In genomic region chr1:226187019-226187322, GRCh38 we compare ENCODE assay signal across 8 cellular contexts. TPM values are rescaled to one million over a fixed set of nuclear protein-coding genes. Genes with fewer than 3 reads are reported as not detected.
A peak's percentile ranks its signal among the peaks of the same experiment; 100 is the strongest.
DNase-seq lines count a peak whose midpoint lies in the region; ATAC-seq, FAIRE-seq and TF ChIP-seq lines count a peak whose summit lies in the region.

No MANE protein-coding gene starts in this region.

- peaks cover 37% of the 10 kb centered on the region for H4K20me1 ChIP-seq in hepatocyte (ENCODE audit: insufficient read depth, poor library complexity, severe bottlenecking)

- H3K4me3 Mint-ChIP-seq in activated CD4-positive, alpha-beta memory T cell treated with anti-CD3 and anti-CD28 coated beads for 36 hours, result peak overlapping the region; percentile 90

- peaks cover 12% of the 10 kb centered on the region for H3K36me3 Mint-ChIP-seq in activated CD4-positive, alpha-beta memory T cell treated with anti-CD3 and anti-CD28 coated beads for 36 hours

- no peak for ATAC-seq in GM21526 (IDR thresholded peaks at IDR 0.05; ENCODE audit: low FRiP score, unreplicated experiment)
- ATAC-seq in GM18909 (IDR thresholded peaks at IDR 0.05; ENCODE audit: poor library complexity, unreplicated experiment), result no peak
- no peak for ATAC-seq in GM18873 (IDR thresholded peaks at IDR 0.05; ENCODE audit: low FRiP score, unreplicated experiment)

- H3K27ac ChIP-seq in hepatocyte, result peak overlapping the region; percentile 97
- peak overlapping the region; percentile 93 to 99 for H3K27ac ChIP-seq in small intestine (ENCODE audit: low read depth in 1 of 2, low read length in 1 of 2)

- DNase-seq in HAP-1 (ENCODE audit: low spot score in 2 of 2), result no peak
- DNase-seq in activated CD4-positive, alpha-beta memory T cell treated with anti-CD3 and anti-CD28 coated beads for 36 hours, result no peak
- no peak for DNase-seq in hepatocyte (ENCODE audit: low spot score)
- no peak for DNase-seq in small intestine
- no peak for DNase-seq in activated CD4-positive, alpha-beta T cell treated with anti-CD3 and anti-CD28 coated beads, Interleukin-2, amount 50 U/mL, for 1 hour

- H3K27me3 Mint-ChIP-seq in activated CD4-positive, alpha-beta memory T cell treated with anti-CD3 and anti-CD28 coated beads for 36 hours, result no peaks in the 10 kb centered on the region

- peak overlapping the region; percentile 91 for H3K27ac Mint-ChIP-seq in activated CD4-positive, alpha-beta memory T cell treated with anti-CD3 and anti-CD28 coated beads for 36 hours

- in situ Hi-C loops in HAP-1 (cut with MboI; ENCODE audit: low sequenced_read_pairs), result no loop called here

- intact Hi-C loops in activated CD4-positive, alpha-beta memory T cell treated with anti-CD3 and anti-CD28 coated beads for 36 hours (cut with micrococcal nuclease), result loop anchor here (2.0 to 10.0 kb wide), 4 partner anchors 145 to 720 kb away; partner anchors contain the start of genes PARP1 and SDE2

- peaks cover 29% of the 10 kb centered on the region for H3K4me1 Mint-ChIP-seq in activated CD4-positive, alpha-beta memory T cell treated with anti-CD3 and anti-CD28 coated beads for 36 hours (ENCODE audit: low read depth)

- H3K79me2 ChIP-seq in hepatocyte, result peaks cover 43% of the 10 kb centered on the region

- 11% methylated on average over 10 of the region's 10 CpGs for WGBS in hepatocyte (ENCODE audit: low lambda C conversion rate, missing lambda C conversion rate)
- 9 to 12% (median 12%) methylated on average over 10 of the region's 10 CpGs for WGBS in small intestine, 3 donors

- H3K4me1 ChIP-seq in HAP-1 (peaks cover 12% of the 10 kb centered on the region), hepatocyte (ENCODE audit: insufficient read depth) (peaks cover 20% of the 10 kb centered on the region), small intestine (ENCODE audit: control insufficient read depth in 2 of 2, insufficient read depth in 1 of 2, low read depth in 1 of 2, low read length in 1 of 2) (peaks cover under 1 to 6% of the 10 kb centered on the region in 2 donors)

- POLR2A ChIA-PET in activated CD4-positive, alpha-beta memory T cell treated with anti-CD3 and anti-CD28 coated beads for 36 hours (lab: Charles Lee), result interaction anchor here (1.0 kb wide), 2 partner anchors 122 to 221 kb away, joined by 3 read pairs; partner anchors contain the start of genes LIN9 and PARP1

- H2AFZ ChIP-seq in hepatocyte, result peak overlapping the region; percentile 91

- H3K4me2 ChIP-seq in hepatocyte, result peak overlapping the region; percentile 87

- no peaks in the 10 kb centered on the region for H3K9me2 ChIP-seq in hepatocyte (replicated peaks; ENCODE audit: insufficient read depth)

- H3K9me3 ChIP-seq in HAP-1 (no peaks in the 10 kb centered on the region), hepatocyte (ENCODE audit: low read depth) (no peaks in the 10 kb centered on the region), small intestine (ENCODE audit: control insufficient read depth, low read depth) (no peaks in the 10 kb centered on the region)

- CTCF ChIA-PET in activated CD4-positive, alpha-beta memory T cell treated with anti-CD3 and anti-CD28 coated beads for 36 hours (lab: Charles Lee), result interaction anchor here (1.1 kb wide), 1 partner anchor 61 kb away, joined by 3 read pairs; no protein-coding TSS in a partner anchor

- TF ChIP-seq CTCF in hepatocyte (IDR thresholded peaks at IDR 0.05; ENCODE audit: poor library complexity), result no peak

- H3K4me3 ChIP-seq in HAP-1 (peak overlapping the region; percentile 78), hepatocyte (peak overlapping the region; percentile 59), small intestine (ENCODE audit: low read depth in 1 of 2, low read length in 2 of 2) (peak overlapping the region; percentile 94)

- no peak for FAIRE-seq in small intestine (lab: Jason Lieb, UNC)

- H3K36me3 ChIP-seq in HAP-1 (replicated peaks) (peaks cover 4% of the 10 kb centered on the region; the same call in 1 of the 2 replicates), hepatocyte (replicated peaks; ENCODE audit: insufficient read depth, low read depth) (no peaks in the 10 kb centered on the region), small intestine (ENCODE audit: control insufficient read depth in 2 of 2, insufficient read depth in 2 of 2, low read length in 2 of 2) (peaks cover 0 to 2% of the 10 kb centered on the region in 2 donors)

- no peaks in the 10 kb centered on the region for H3K9me3 Mint-ChIP-seq in activated CD4-positive, alpha-beta memory T cell treated with anti-CD3 and anti-CD28 coated beads for 36 hours

- H3K27me3 ChIP-seq in HAP-1 (ENCODE audit: low read depth) (no peaks in the 10 kb centered on the region; the same call in 1 of the 2 replicates), hepatocyte (no peaks in the 10 kb centered on the region), small intestine (ENCODE audit: control insufficient read depth in 2 of 2, insufficient read depth in 2 of 2, low read length in 2 of 2) (no peaks in the 10 kb centered on the region)

RNA-seq across cellular contexts. Expression of gene ACBD3, which starts 0.4 kb away (rescaled TPM):
- total RNA-seq in activated CD4-positive, alpha-beta memory T cell treated with anti-CD3 and anti-CD28 coated beads for 36 hours, result 10 to 100 TPM; 18.7 to 20.7 TPM
- total RNA-seq in hepatocyte, result 60.3 and 66.8 TPM in 2 replicates
- polyA plus RNA-seq in hepatocyte (46.4 and 50.8 TPM in 2 replicates), small intestine (10 to 100 TPM; 16.1 to 28.6 (median 18.1) TPM)

RNA-seq across cellular contexts. Expression of gene MIXL1, which starts 36.5 kb away (rescaled TPM):
- total RNA-seq in activated CD4-positive, alpha-beta memory T cell treated with anti-CD3 and anti-CD28 coated beads for 36 hours, result not detected
- total RNA-seq in hepatocyte, result 0.07 TPM in 1 of 2 replicates, not detected in the other
- polyA plus RNA-seq in hepatocyte (0.84 and 2.2 TPM in 2 replicates), small intestine (1 to 10 TPM in 1 of 3 donors, under 1 TPM in 1, not detected in 1; 0.15 to 1.1 TPM)
